12 cellular contexts compared by ENCODE assay signal in genomic region chr14:105700622-105701288, GRCh38.
A peak's percentile ranks its signal among the peaks of the same experiment; 100 is the strongest.
DNase-seq lines count a peak whose midpoint lies in the region; ATAC-seq and TF ChIP-seq lines count a peak whose summit lies in the region.
"Had no signal": no experiment of that assay in that cellular context is flagged by ENCODE, and none has a peak within 500 bp of the region (broad histone marks: within the 10 kb centered on the region; RNA-seq: fewer than 3 reads in every experiment).

No MANE protein-coding gene starts in this region.

- no peaks in the 10 kb centered on the region for H3K36me3 Mint-ChIP-seq in activated naive CD8-positive, alpha-beta T cell treated with anti-CD3 and anti-CD28 coated beads, Interleukin-2, amount 50 U/mL, for 24 hours (ENCODE audit: low read depth)

- DNase-seq in GM13976 (ENCODE audit: low spot score), result peak; percentile 77
- no peak for DNase-seq in activated naive CD8-positive, alpha-beta T cell treated with anti-CD3 and anti-CD28 coated beads, Interleukin-2, amount 50 U/mL, for 24 hours
- no peak for DNase-seq in NCI-H510A treated with DMSO at 0.1 percent for 48 hours (lab: John Stamatoyannopoulos, UW)
- no peak for DNase-seq in activated gamma-delta T cell treated with Interleukin-2 at 50 U/mL for 16 hours
- DNase-seq: EL, heart right ventricle, NCI-H2171 treated with DMSO at 0.1 percent for 48 hours had no signal

- ATAC-seq in GM19438 (IDR thresholded peaks at IDR 0.05; ENCODE audit: low read depth, unreplicated experiment), result peak; percentile 21
- ATAC-seq in HG03159 (IDR thresholded peaks at IDR 0.05; ENCODE audit: unreplicated experiment), result peak; percentile 47
- no peak for ATAC-seq in activated naive CD8-positive, alpha-beta T cell treated with anti-CD3 and anti-CD28 coated beads, Interleukin-2, amount 50 U/mL, for 24 hours
- no peak for ATAC-seq in HG02588 (IDR thresholded peaks at IDR 0.05; ENCODE audit: unreplicated experiment)
- ATAC-seq in GM19328 (IDR thresholded peaks at IDR 0.05; ENCODE audit: unreplicated experiment), result no peak

- H3K4me1 Mint-ChIP-seq in activated naive CD8-positive, alpha-beta T cell treated with anti-CD3 and anti-CD28 coated beads, Interleukin-2, amount 50 U/mL, for 24 hours, result peaks cover 16% of the 10 kb centered on the region
- H3K4me1 Mint-ChIP-seq: nephron had no signal

- H3K9me3 Mint-ChIP-seq in activated naive CD8-positive, alpha-beta T cell treated with anti-CD3 and anti-CD28 coated beads, Interleukin-2, amount 50 U/mL, for 24 hours, result no peaks in the 10 kb centered on the region

- peak overlapping the region; percentile 22 for H3K4me3 Mint-ChIP-seq in activated naive CD8-positive, alpha-beta T cell treated with anti-CD3 and anti-CD28 coated beads, Interleukin-2, amount 50 U/mL, for 24 hours
- H3K4me3 Mint-ChIP-seq: nephron had no signal

- peak overlapping the region; percentile 56 for H3K27ac Mint-ChIP-seq in activated naive CD8-positive, alpha-beta T cell treated with anti-CD3 and anti-CD28 coated beads, Interleukin-2, amount 50 U/mL, for 24 hours
- H3K27ac Mint-ChIP-seq: nephron had no signal

- H3K27me3 Mint-ChIP-seq in activated naive CD8-positive, alpha-beta T cell treated with anti-CD3 and anti-CD28 coated beads, Interleukin-2, amount 50 U/mL, for 24 hours, result peaks cover 1% of the 10 kb centered on the region

- no peak for TF ChIP-seq CTCF in GM13976 (IDR thresholded peaks at IDR 0.05; ENCODE audit: borderline replicate concordance, control extremely low read depth, extremely low read depth, insufficient read depth, missing control alignments)

- in situ Hi-C loops in GM13976 (cut with MboI; ENCODE audit: low sequenced_read_pairs, unreplicated experiment), result no loop called here

Comparison
In these comparisons a context has a peak if more than half of its experiments do, and no peak if none do; other contexts are left out.
1. ATAC-seq: peak in GM19438 (single experiment) and HG03159 (single experiment); none in activated naive CD8-positive, alpha-beta T cell treated with anti-CD3 and anti-CD28 coated beads, Interleukin-2, amount 50 U/mL, for 24 hours (single experiment), HG02588 (single experiment) and GM19328 (single experiment).